In the genomic region with DNA sequence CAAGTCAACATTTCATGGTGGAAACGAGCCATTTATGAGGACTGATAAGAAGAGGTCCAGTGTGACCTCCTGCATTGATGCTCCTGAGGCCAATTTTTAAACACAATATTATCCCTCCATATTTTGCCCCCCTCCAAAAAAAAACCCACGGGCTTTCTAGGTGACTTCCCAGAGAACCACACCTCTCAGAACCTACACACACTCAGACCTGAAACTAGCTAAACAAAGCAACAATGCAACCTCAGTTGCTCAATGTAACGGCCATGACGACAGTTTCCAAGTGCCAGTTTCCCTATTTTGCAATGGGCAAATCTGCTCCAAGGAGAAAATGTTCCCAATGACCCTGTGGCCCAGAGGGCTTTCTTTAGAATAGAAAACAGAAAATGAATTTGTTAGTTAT, we compare ENCODE assay signal across 1 cellular context.
TF ChIP-seq lines count a peak whose summit lies in the region.

No MANE protein-coding gene starts in this region.

TF ChIP-seq in WTC11, 78 proteins besides CTCF, POLR2A, EP300 and RAD21 (continued from another document):
- TF ChIP-seq, protein P1, sequence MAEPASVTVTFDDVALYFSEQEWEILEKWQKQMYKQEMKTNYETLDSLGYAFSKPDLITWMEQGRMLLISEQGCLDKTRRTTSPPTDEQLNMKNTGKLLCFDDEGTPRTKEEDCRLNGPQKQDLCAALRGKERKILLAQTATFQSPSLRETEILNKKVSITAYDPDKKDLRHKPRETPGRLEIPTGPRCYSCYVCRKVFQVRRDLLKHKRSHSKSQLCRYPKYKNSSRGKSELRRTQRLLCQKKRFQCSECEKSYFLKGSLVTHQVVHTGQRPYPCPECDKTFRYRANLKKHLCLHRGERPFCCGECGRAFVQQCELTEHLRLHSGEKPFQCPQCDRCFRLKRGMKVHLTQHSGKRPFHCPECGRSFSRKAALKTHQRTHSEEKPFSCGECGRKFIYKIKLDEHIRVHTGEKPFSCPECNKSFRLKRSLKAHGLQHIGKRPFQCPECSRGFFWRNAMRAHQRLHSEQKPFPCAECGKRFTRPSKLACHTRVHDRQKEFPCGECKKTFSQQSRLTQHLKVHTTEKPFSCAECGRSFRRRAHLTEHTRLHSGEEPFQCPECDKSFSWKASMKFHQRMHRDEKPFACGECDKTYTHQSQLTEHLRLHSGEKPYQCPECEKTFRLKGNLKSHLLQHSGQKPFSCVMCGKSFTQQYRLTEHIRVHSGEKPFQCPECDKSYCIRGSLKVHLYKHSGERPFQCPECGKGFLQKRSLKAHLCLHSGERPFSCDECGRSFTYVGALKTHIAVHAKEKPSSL (CRISPR knock-in tag; conservative IDR thresholded peaks at IDR 0.05) = no peak
